Comparison of ENCODE assay signal across 1 cellular context in the genomic region with DNA sequence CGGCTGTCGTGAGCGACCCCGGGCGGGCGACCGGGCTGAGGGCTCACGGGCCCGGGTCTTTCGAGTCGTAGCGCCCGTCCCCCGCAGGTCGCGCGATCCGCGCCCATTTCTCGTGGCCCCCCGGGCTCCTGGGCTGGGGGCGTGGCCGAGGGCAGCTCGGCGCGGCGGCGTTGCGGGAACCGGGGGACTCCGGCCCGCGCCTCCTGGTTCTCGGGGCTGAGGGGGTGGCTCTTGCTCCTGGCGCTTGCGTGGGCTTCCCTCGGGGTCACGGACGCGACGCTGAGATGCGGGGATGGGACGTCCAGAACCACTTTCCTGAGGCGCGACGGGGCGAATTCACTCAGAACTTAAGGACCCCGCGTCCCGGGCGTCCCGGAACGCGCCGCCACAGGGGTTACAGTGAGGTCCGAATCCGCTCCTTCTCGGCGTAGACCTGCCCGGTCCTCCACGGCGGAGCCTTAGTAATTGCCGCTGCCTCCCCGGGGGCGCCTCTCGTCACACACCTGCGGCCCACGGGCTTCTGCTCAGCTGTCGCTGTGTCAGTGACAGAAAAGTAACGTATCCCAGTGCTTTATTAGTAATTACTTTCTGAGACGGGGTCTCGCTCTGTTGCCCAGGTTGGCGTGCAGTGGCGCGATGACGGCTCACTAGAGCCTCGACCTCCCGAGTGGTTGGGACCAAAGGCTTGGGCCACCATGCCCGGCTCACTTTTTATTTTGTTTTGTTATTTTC.
A peak's percentile ranks its signal among the peaks of the same experiment; 100 is the strongest.
TF ChIP-seq lines count a peak whose summit lies in the region.

No MANE protein-coding gene starts in this region.

TF ChIP-seq in HEK293, 187 proteins besides CTCF, POLR2A, EP300 and RAD21 (continued from another document and continues in another):
- TF ChIP-seq, protein P1, sequence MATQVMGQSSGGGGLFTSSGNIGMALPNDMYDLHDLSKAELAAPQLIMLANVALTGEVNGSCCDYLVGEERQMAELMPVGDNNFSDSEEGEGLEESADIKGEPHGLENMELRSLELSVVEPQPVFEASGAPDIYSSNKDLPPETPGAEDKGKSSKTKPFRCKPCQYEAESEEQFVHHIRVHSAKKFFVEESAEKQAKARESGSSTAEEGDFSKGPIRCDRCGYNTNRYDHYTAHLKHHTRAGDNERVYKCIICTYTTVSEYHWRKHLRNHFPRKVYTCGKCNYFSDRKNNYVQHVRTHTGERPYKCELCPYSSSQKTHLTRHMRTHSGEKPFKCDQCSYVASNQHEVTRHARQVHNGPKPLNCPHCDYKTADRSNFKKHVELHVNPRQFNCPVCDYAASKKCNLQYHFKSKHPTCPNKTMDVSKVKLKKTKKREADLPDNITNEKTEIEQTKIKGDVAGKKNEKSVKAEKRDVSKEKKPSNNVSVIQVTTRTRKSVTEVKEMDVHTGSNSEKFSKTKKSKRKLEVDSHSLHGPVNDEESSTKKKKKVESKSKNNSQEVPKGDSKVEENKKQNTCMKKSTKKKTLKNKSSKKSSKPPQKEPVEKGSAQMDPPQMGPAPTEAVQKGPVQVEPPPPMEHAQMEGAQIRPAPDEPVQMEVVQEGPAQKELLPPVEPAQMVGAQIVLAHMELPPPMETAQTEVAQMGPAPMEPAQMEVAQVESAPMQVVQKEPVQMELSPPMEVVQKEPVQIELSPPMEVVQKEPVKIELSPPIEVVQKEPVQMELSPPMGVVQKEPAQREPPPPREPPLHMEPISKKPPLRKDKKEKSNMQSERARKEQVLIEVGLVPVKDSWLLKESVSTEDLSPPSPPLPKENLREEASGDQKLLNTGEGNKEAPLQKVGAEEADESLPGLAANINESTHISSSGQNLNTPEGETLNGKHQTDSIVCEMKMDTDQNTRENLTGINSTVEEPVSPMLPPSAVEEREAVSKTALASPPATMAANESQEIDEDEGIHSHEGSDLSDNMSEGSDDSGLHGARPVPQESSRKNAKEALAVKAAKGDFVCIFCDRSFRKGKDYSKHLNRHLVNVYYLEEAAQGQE (tag by site-specific recombination; IDR thresholded peaks at IDR 0.05): no peak
- TF ChIP-seq ZNF660 (tag by site-specific recombination; IDR thresholded peaks at IDR 0.05): no peak
- TF ChIP-seq ZNF146 (tag by site-specific recombination; IDR thresholded peaks at IDR 0.05): no peak
- no peak for TF ChIP-seq ZNF37A (tag by site-specific recombination; IDR thresholded peaks at IDR 0.05)
- TF ChIP-seq, protein P2, sequence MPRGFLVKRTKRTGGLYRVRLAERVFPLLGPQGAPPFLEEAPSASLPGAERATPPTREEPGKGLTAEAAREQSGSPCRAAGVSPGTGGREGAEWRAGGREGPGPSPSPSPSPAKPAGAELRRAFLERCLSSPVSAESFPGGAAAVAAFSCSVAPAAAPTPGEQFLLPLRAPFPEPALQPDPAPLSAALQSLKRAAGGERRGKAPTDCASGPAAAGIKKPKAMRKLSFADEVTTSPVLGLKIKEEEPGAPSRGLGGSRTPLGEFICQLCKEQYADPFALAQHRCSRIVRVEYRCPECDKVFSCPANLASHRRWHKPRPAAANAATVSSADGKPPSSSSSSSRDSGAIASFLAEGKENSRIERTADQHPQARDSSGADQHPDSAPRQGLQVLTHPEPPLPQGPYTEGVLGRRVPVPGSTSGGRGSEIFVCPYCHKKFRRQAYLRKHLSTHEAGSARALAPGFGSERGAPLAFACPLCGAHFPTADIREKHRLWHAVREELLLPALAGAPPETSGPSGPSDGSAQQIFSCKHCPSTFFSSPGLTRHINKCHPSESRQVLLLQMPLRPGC (tag by site-specific recombination; IDR thresholded peaks at IDR 0.05): no peak
- no peak for TF ChIP-seq ZNF510 (tag by site-specific recombination; IDR thresholded peaks at IDR 0.05; ENCODE audit: insufficient replicate concordance)
- no peak for TF ChIP-seq ZNF138 (tag by site-specific recombination; IDR thresholded peaks at IDR 0.05; ENCODE audit: borderline replicate concordance)
- no peak for TF ChIP-seq SALL2 (tag by site-specific recombination; IDR thresholded peaks at IDR 0.05; ENCODE audit: borderline replicate concordance)
- no peak for TF ChIP-seq OVOL3 (tag by site-specific recombination; IDR thresholded peaks at IDR 0.05)
- TF ChIP-seq, protein P3, sequence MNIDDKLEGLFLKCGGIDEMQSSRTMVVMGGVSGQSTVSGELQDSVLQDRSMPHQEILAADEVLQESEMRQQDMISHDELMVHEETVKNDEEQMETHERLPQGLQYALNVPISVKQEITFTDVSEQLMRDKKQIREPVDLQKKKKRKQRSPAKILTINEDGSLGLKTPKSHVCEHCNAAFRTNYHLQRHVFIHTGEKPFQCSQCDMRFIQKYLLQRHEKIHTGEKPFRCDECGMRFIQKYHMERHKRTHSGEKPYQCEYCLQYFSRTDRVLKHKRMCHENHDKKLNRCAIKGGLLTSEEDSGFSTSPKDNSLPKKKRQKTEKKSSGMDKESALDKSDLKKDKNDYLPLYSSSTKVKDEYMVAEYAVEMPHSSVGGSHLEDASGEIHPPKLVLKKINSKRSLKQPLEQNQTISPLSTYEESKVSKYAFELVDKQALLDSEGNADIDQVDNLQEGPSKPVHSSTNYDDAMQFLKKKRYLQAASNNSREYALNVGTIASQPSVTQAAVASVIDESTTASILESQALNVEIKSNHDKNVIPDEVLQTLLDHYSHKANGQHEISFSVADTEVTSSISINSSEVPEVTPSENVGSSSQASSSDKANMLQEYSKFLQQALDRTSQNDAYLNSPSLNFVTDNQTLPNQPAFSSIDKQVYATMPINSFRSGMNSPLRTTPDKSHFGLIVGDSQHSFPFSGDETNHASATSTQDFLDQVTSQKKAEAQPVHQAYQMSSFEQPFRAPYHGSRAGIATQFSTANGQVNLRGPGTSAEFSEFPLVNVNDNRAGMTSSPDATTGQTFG (tag by site-specific recombination; IDR thresholded peaks at IDR 0.05; ENCODE audit: borderline replicate concordance): no peak
- TF ChIP-seq ZNF133 (tag by site-specific recombination; IDR thresholded peaks at IDR 0.05): no peak
- TF ChIP-seq, protein P4, sequence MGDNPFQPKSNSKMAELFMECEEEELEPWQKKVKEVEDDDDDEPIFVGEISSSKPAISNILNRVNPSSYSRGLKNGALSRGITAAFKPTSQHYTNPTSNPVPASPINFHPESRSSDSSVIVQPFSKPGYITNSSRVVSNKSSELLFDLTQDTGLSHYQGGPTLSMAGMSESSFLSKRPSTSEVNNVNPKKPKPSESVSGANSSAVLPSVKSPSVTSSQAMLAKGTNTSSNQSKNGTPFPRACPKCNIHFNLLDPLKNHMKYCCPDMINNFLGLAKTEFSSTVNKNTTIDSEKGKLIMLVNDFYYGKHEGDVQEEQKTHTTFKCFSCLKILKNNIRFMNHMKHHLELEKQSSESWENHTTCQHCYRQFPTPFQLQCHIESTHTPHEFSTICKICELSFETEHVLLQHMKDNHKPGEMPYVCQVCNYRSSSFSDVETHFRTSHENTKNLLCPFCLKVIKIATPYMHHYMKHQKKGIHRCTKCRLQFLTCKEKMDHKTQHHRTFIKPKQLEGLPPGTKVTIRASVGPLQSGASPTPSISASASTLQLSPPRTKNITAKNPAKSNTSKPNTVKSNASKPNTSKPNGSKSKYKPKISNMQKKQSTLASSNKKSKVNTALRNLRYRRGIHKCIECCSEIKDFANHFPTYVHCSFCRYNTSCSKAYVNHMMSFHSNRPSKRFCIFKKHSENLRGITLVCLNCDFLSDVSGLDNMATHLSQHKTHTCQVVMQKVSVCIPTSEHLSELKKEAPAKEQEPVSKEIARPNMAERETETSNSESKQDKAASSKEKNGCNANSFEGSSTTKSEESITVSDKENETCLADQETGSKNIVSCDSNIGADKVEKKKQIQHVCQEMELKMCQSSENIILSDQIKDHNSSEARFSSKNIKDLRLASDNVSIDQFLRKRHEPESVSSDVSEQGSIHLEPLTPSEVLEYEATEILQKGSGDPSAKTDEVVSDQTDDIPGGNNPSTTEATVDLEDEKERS (tag by site-specific recombination; IDR thresholded peaks at IDR 0.05): no peak
- no peak for TF ChIP-seq ZBTB21 (tag by site-specific recombination; IDR thresholded peaks at IDR 0.05)
- TF ChIP-seq ZBTB8A (tag by site-specific recombination; IDR thresholded peaks at IDR 0.05): peak; percentile 27; the same call in 1 of the 2 replicates
- TF ChIP-seq ZNF561 (tag by site-specific recombination; IDR thresholded peaks at IDR 0.05; ENCODE audit: borderline replicate concordance): no peak
- TF ChIP-seq ZFP69B (tag by site-specific recombination; IDR thresholded peaks at IDR 0.05): no peak
- no peak for TF ChIP-seq ZSCAN30 (tag by site-specific recombination; IDR thresholded peaks at IDR 0.05)
- TF ChIP-seq ZNF837 (tag by site-specific recombination; IDR thresholded peaks at IDR 0.05): no peak
- TF ChIP-seq ZNF335 (tag by site-specific recombination; conservative IDR thresholded peaks at IDR 0.05): peak; percentile 89
- no peak for TF ChIP-seq ZNF654 (tag by site-specific recombination; IDR thresholded peaks at IDR 0.05; ENCODE audit: low read depth)
- TF ChIP-seq ZNF112 (tag by site-specific recombination; IDR thresholded peaks at IDR 0.05): no peak
- no peak for TF ChIP-seq ZNF155 (tag by site-specific recombination; IDR thresholded peaks at IDR 0.05)
- no peak for TF ChIP-seq ZNF114 (tag by site-specific recombination; IDR thresholded peaks at IDR 0.05)
- TF ChIP-seq ZNF529 (tag by site-specific recombination; IDR thresholded peaks at IDR 0.05; ENCODE audit: insufficient replicate concordance): no peak
- TF ChIP-seq, protein P5, sequence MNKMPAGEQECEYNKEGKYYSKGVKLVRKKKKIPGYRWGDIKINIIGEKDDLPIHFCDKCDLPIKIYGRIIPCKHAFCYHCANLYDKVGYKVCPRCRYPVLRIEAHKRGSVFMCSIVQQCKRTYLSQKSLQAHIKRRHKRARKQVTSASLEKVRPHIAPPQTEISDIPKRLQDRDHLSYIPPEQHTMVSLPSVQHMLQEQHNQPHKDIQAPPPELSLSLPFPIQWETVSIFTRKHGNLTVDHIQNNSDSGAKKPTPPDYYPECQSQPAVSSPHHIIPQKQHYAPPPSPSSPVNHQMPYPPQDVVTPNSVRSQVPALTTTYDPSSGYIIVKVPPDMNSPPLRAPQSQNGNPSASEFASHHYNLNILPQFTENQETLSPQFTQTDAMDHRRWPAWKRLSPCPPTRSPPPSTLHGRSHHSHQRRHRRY (tag by site-specific recombination; IDR thresholded peaks at IDR 0.05): no peak
- TF ChIP-seq ZNF626 (tag by site-specific recombination; IDR thresholded peaks at IDR 0.05): no peak
- no peak for TF ChIP-seq YY2 (tag by site-specific recombination; IDR thresholded peaks at IDR 0.05)
- no peak for TF ChIP-seq SP7 (tag by site-specific recombination; IDR thresholded peaks at IDR 0.05)
- no peak for TF ChIP-seq ZNF558 (tag by site-specific recombination; IDR thresholded peaks at IDR 0.05)
- no peak for TF ChIP-seq ZNF416 (tag by site-specific recombination; IDR thresholded peaks at IDR 0.05)
- TF ChIP-seq ZIC2 (tag by site-specific recombination; IDR thresholded peaks at IDR 0.05): peak; percentile 57
- TF ChIP-seq, protein P6, sequence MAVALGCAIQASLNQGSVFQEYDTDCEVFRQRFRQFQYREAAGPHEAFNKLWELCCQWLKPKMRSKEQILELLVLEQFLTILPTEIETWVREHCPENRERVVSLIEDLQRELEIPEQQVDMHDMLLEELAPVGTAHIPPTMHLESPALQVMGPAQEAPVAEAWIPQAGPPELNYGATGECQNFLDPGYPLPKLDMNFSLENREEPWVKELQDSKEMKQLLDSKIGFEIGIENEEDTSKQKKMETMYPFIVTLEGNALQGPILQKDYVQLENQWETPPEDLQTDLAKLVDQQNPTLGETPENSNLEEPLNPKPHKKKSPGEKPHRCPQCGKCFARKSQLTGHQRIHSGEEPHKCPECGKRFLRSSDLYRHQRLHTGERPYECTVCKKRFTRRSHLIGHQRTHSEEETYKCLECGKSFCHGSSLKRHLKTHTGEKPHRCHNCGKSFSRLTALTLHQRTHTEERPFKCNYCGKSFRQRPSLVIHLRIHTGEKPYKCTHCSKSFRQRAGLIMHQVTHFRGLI (tag by site-specific recombination; IDR thresholded peaks at IDR 0.05): no peak
- peak; percentile 33; the same call in 1 of the 2 replicates for TF ChIP-seq ZNF423 (tag by site-specific recombination; IDR thresholded peaks at IDR 0.05)
- TF ChIP-seq, protein P7, sequence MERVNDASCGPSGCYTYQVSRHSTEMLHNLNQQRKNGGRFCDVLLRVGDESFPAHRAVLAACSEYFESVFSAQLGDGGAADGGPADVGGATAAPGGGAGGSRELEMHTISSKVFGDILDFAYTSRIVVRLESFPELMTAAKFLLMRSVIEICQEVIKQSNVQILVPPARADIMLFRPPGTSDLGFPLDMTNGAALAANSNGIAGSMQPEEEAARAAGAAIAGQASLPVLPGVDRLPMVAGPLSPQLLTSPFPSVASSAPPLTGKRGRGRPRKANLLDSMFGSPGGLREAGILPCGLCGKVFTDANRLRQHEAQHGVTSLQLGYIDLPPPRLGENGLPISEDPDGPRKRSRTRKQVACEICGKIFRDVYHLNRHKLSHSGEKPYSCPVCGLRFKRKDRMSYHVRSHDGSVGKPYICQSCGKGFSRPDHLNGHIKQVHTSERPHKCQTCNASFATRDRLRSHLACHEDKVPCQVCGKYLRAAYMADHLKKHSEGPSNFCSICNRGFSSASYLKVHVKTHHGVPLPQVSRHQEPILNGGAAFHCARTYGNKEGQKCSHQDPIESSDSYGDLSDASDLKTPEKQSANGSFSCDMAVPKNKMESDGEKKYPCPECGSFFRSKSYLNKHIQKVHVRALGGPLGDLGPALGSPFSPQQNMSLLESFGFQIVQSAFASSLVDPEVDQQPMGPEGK (tag by site-specific recombination; IDR thresholded peaks at IDR 0.05): no peak; the same call in 1 of the 2 replicates
- no peak for TF ChIP-seq ZNF521 (tag by site-specific recombination; IDR thresholded peaks at IDR 0.05)
- TF ChIP-seq ZNF514 (tag by site-specific recombination; IDR thresholded peaks at IDR 0.05): no peak
- TF ChIP-seq, protein P8, sequence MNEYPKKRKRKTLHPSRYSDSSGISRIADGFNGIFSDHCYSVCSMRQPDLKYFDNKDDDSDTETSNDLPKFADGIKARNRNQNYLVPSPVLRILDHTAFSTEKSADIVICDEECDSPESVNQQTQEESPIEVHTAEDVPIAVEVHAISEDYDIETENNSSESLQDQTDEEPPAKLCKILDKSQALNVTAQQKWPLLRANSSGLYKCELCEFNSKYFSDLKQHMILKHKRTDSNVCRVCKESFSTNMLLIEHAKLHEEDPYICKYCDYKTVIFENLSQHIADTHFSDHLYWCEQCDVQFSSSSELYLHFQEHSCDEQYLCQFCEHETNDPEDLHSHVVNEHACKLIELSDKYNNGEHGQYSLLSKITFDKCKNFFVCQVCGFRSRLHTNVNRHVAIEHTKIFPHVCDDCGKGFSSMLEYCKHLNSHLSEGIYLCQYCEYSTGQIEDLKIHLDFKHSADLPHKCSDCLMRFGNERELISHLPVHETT (tag by site-specific recombination; IDR thresholded peaks at IDR 0.05): no peak
- no peak for TF ChIP-seq ZNF677 (tag by site-specific recombination; IDR thresholded peaks at IDR 0.05)
- TF ChIP-seq, protein P9, sequence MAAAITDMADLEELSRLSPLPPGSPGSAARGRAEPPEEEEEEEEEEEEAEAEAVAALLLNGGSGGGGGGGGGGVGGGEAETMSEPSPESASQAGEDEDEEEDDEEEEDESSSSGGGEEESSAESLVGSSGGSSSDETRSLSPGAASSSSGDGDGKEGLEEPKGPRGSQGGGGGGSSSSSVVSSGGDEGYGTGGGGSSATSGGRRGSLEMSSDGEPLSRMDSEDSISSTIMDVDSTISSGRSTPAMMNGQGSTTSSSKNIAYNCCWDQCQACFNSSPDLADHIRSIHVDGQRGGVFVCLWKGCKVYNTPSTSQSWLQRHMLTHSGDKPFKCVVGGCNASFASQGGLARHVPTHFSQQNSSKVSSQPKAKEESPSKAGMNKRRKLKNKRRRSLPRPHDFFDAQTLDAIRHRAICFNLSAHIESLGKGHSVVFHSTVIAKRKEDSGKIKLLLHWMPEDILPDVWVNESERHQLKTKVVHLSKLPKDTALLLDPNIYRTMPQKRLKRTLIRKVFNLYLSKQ (tag by site-specific recombination; IDR thresholded peaks at IDR 0.05; ENCODE audit: borderline replicate concordance): no peak
- TF ChIP-seq ZNF701 (tag by site-specific recombination; IDR thresholded peaks at IDR 0.05): no peak
- peak; percentile 42; the same call in 1 of the 2 replicates for TF ChIP-seq KLF16 (tag by site-specific recombination; IDR thresholded peaks at IDR 0.05)
- TF ChIP-seq KLF8 (tag by site-specific recombination; IDR thresholded peaks at IDR 0.05): no peak
